Comparison of ENCODE assay signal across 9 cellular contexts in the genomic region with DNA sequence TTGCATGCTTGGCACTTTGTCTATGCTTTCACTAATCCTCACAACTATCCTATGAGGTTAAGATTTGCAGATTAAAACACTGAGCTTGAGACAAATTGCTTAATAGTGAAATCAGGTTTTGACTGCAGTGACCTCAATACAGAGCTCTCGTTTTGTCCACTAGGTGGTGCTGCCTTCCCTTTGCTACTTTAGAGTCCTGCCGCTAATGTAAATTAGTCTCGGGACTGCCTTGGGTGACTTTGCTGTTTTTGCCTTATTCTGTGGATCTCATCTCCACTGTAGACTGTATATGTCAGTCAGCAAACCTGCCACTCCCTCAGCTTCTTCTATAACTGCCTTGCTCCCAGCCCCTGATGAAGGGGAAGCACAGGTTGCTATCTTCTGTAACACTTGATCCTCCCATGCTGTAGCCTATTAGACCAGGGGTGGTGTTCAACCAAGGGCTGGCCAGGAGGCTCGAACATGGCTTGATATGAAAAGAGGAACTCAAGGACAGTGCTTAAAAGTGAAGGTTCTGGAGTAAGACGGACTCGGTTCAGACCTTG. TPM values are rescaled to one million over a fixed set of nuclear protein-coding genes. Genes with fewer than 3 reads are reported as not detected.
A peak's percentile ranks its signal among the peaks of the same experiment; 100 is the strongest.
DNase-seq lines count a peak whose midpoint lies in the region; ATAC-seq and TF ChIP-seq lines count a peak whose summit lies in the region.
"Had no signal": no experiment of that assay in that cellular context is flagged by ENCODE, and none has a peak within 500 bp of the region (broad histone marks: within the 10 kb centered on the region; RNA-seq: fewer than 3 reads in every experiment).

No MANE protein-coding gene starts in this region.

- H3F3A ChIP-seq in neural progenitor cell (ENCODE audit: low read depth) = no peaks in the 10 kb centered on the region

- peak; percentile 54 for DNase-seq in DMS153 (lab: John Stamatoyannopoulos, UW)
- DNase-seq in NOMO-1 treated with dmso at 0.1 percent for 144 hours (lab: John Stamatoyannopoulos, UW; ENCODE audit: unreplicated experiment) = peak; percentile 93
- peak; percentile 35 for DNase-seq in activated T-cell treated with anti-CD3 and anti-CD28 coated beads for 48 hours (ENCODE audit: low read depth)
- peak; percentile 85 for DNase-seq in fibroblast of pulmonary artery (ENCODE audit: low read depth)
- DNase-seq in neural progenitor cell (ENCODE audit: low spot score) = peak; percentile 79
- peak; percentile 93 for DNase-seq in testis

- H3K4me1 ChIP-seq in neural progenitor cell (peaks cover 17% of the 10 kb centered on the region), testis (no peaks in the 10 kb centered on the region)

- H3K4me1 Mint-ChIP-seq in neural progenitor cell = peaks cover 13% of the 10 kb centered on the region

- WGBS in testis, 2 donors = 15 to 22% methylated on average over 6 of the region's 6 CpGs

- H4K20me1 ChIP-seq in neural progenitor cell (ENCODE audit: low read depth) = no peaks in the 10 kb centered on the region

- no peak overlapping the region for H3K4me3 ChIP-seq in fibroblast of pulmonary artery (replicated peaks; ENCODE audit: low read depth, low read length)
- no peak overlapping the region for H3K4me3 ChIP-seq in neural progenitor cell
- H3K4me3 ChIP-seq in testis = no peak overlapping the region

- no peak overlapping the region for H3K9ac ChIP-seq in neural progenitor cell

- H3K4me3 Mint-ChIP-seq in neural progenitor cell = no peak overlapping the region

- no peak overlapping the region for H3K4me2 ChIP-seq in neural progenitor cell

- H3K27me3 Mint-ChIP-seq in neural progenitor cell (ENCODE audit: insufficient read depth, low read depth) = no peaks in the 10 kb centered on the region

- ATAC-seq in GM19468 (IDR thresholded peaks at IDR 0.05; ENCODE audit: extremely low read depth, unreplicated experiment) (peak; percentile 64), HG03558 (IDR thresholded peaks at IDR 0.05; ENCODE audit: extremely low read depth, unreplicated experiment) (peak; percentile 89)

- H3K27me3 ChIP-seq in neural progenitor cell = no peaks in the 10 kb centered on the region
- H3K27me3 ChIP-seq in testis = no peaks in the 10 kb centered on the region

- no peaks in the 10 kb centered on the region for H3K79me2 ChIP-seq in neural progenitor cell (ENCODE audit: low read depth)

- no peaks in the 10 kb centered on the region for H3K9me3 ChIP-seq in neural progenitor cell (ENCODE audit: low read depth)
- H3K9me3 ChIP-seq in testis = no peaks in the 10 kb centered on the region

- H3K27ac Mint-ChIP-seq in neural progenitor cell = no peak overlapping the region

- intact Hi-C loops in testis (cut with DNase I; ENCODE audit: low total_unique reads) = no loop called here

- no peak for TF ChIP-seq POLR2A in testis (IDR thresholded peaks at IDR 0.05)

- peak overlapping the region; percentile 74 for H2AFZ ChIP-seq in neural progenitor cell (replicated peaks)

- no peaks in the 10 kb centered on the region for H3K36me3 ChIP-seq in neural progenitor cell
- no peaks in the 10 kb centered on the region for H3K36me3 ChIP-seq in testis (ENCODE audit: low read depth, missing control alignments)

- H3K9me3 Mint-ChIP-seq in neural progenitor cell = peaks cover 3% of the 10 kb centered on the region

- H3K27ac ChIP-seq in neural progenitor cell (no peak overlapping the region), testis (no peak overlapping the region)
- H3K27ac ChIP-seq: epithelial cell of prostate had no signal

- H3K36me3 Mint-ChIP-seq in neural progenitor cell = no peaks in the 10 kb centered on the region

- TF ChIP-seq CTCF in fibroblast of pulmonary artery (IDR thresholded peaks at IDR 0.05; ENCODE audit: low read length, missing control alignments) = peak; percentile 93
- TF ChIP-seq CTCF in neural progenitor cell (IDR thresholded peaks at IDR 0.05) = peak; percentile 83
- TF ChIP-seq CTCF in testis (IDR thresholded peaks at IDR 0.05) = peak; percentile 83 to 90 (median 86)

RNA-seq across cellular contexts. Expression of gene ASB4, which starts 26.0 kb away (rescaled TPM):
- total RNA-seq in neural progenitor cell (ENCODE audit: low replicate concordance) (not detected in 2 replicates), testis (1 to 10 TPM in 1 of 2 donors, under 1 TPM in 1; 0.12 to 1.9 TPM)
- polyA plus RNA-seq in testis (ENCODE audit: insufficient read depth, low read depth, low replicate concordance) = 1.0 TPM

Comparison
In these comparisons a context has a peak if more than half of its experiments do, and no peak if none do; other contexts are left out.
1. DNase-seq: peak in every context shown above with its lines; median percentile 93 in NOMO-1 treated with dmso at 0.1 percent for 144 hours; 93 in testis; 85 in fibroblast of pulmonary artery; 79 in neural progenitor cell; 54 in DMS153; 35 in activated T-cell treated with anti-CD3 and anti-CD28 coated beads for 48 hours.